ENCODE assay signal across 8 cellular contexts in the genomic region with DNA sequence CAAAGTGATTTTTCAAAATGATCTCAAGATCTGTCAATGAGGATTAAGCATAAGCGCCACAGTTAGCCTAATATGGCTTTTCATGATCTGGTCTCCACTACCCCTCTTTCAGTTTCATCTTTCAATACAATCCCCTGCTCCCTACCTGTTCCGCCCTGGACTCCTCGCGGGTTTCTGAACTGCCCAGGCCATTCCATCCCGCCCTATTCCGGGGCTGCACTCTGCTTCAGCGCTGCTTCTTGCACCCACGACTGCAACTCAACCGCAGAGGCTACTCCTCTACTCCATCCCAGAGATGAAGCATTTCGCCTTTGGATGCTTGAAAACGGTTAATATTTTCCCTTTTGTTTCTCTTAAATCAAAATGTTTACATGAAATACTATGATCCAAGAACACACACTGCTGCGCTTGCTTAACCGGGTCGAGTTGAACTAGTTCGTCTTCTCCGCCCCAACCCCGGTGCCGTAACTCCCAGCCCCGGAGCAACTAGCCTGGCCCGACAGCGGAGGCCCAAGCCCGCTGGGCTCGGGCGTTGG. TPM values are rescaled to one million over a fixed set of nuclear protein-coding genes. Genes with fewer than 3 reads are reported as not detected.
DNase-seq lines count a peak whose midpoint lies in the region; ATAC-seq and TF ChIP-seq lines count a peak whose summit lies in the region.

No MANE protein-coding gene starts in this region.

- H3K79me2 ChIP-seq in PC-3 (ENCODE audit: low read length): peaks cover 56% of the 10 kb centered on the region

- intact Hi-C loops in PC-3 (cut with micrococcal nuclease): loop anchor here (5.0 kb wide), 1 partner anchor 257 kb away; no protein-coding TSS in a partner anchor
- intact Hi-C loops in posterior vena cava (cut with DNase I): no loop called here

- H3K9me2 ChIP-seq in PC-3 (replicated peaks; ENCODE audit: low read length): no peaks in the 10 kb centered on the region

- H3K9ac ChIP-seq in PC-3 (ENCODE audit: low read length): peak overlapping the region; percentile 70

- BruUV-seq in PC-3 (replicated peaks; lab: Mats Ljungman, UMichigan): TSS peak; percentile 67

- H3K36me3 ChIP-seq in PC-3 (ENCODE audit: low read depth, low read length): no peaks in the 10 kb centered on the region; the same call in 1 of the 2 replicates

- H3K9me3 ChIP-seq in PC-3 (ENCODE audit: low read length): no peaks in the 10 kb centered on the region
- H3K9me3 ChIP-seq in mononuclear cell (ENCODE audit: low read depth, low read length): no peaks in the 10 kb centered on the region

- peak overlapping the region; percentile 91 for H3K4me2 ChIP-seq in PC-3 (ENCODE audit: low read length)

- H3F3A ChIP-seq in PC-3 (ENCODE audit: low read length, unreplicated experiment): peaks cover 4% of the 10 kb centered on the region

- DNase-seq in AG08395 (ENCODE audit: low spot score) (peak; percentile 36), PC-3 (no peak), dermis blood vessel endothelial cell (peak; percentile 37), KBM-7 (no peak), posterior vena cava (ENCODE audit: low spot score) (no peak)

- no peaks in the 10 kb centered on the region for H3K27me3 ChIP-seq in PC-3 (ENCODE audit: low read length)
- H3K27me3 ChIP-seq in mononuclear cell (ENCODE audit: insufficient read depth, low read length): no peaks in the 10 kb centered on the region

- POLR2A ChIA-PET in PC-3 (lab: Charles Lee; ENCODE audit: unreplicated experiment): no interaction called here

- H2AFZ ChIP-seq in PC-3 (ENCODE audit: low read length): peak overlapping the region; percentile 76

- ATAC-seq in GM18505 (IDR thresholded peaks at IDR 0.05; ENCODE audit: unreplicated experiment): peak; percentile 16
- ATAC-seq in HG03159 (IDR thresholded peaks at IDR 0.05; ENCODE audit: unreplicated experiment): peak; percentile 28
- peak; percentile 23 for ATAC-seq in PC-3

- H3K4me3 ChIP-seq in PC-3 (ENCODE audit: low read length): peak overlapping the region; percentile 73
- peak overlapping the region; percentile 75 for H3K4me3 ChIP-seq in mononuclear cell (ENCODE audit: low read length)

- H4K20me1 ChIP-seq in PC-3 (ENCODE audit: low read length): peaks cover 17% of the 10 kb centered on the region

- no peak for TF ChIP-seq CTCF in PC-3 (conservative IDR thresholded peaks at IDR 0.05; ENCODE audit: low read depth, low read length)

- peak overlapping the region; percentile 55 for H3K27ac ChIP-seq in PC-3 (ENCODE audit: low read length)

- H3K4me1 ChIP-seq in PC-3 (ENCODE audit: insufficient read depth, low read length) (peaks cover 52% of the 10 kb centered on the region), mononuclear cell (ENCODE audit: insufficient read depth, low read length) (peaks cover 44% of the 10 kb centered on the region)

- in situ Hi-C loops in KBM-7 (cut with MboI; ENCODE audit: low pct_unique_long_range_greater_than_20kb, low sequenced_read_pairs): no loop called here

- no peak for TF ChIP-seq POLR2A in GM18505 (IDR thresholded peaks at IDR 0.05; ENCODE audit: borderline replicate concordance, extremely low read depth, insufficient read depth, insufficient read length)

- CTCF ChIA-PET in PC-3 (lab: Charles Lee): no interaction called here

RNA-seq across cellular contexts. Expression of a gene that starts 0.7 kb away (rescaled TPM):
- total RNA-seq in PC-3 (2014; rRNA removed) (22.4 and 26.7 TPM in 2 replicates), dermis blood vessel endothelial cell (26.3 and 31.0 TPM in 2 replicates), mononuclear cell (88.1 TPM), posterior vena cava (10 to 100 TPM; 24.6 to 26.9 TPM)

Comparison
In these comparisons a context has a peak if more than half of its experiments do, and no peak if none do; other contexts are left out.
1. DNase-seq: peak in AG08395 (single experiment) and dermis blood vessel endothelial cell (single experiment); none in PC-3 (single experiment), KBM-7 (single experiment) and posterior vena cava (single experiment).
2. Peak in every context shown above with its lines, with median percentiles within 50 percentile points of each other: ATAC-seq.